ENCODE assay signal across 1 cellular context in genomic region chr11:65988791-65989592, GRCh38.
TF ChIP-seq lines count a peak whose summit lies in the region.

No MANE protein-coding gene starts in this region.

TF ChIP-seq in IMR-90, 13 proteins besides CTCF, POLR2A, EP300 and RAD21:
- TF ChIP-seq, protein P1, sequence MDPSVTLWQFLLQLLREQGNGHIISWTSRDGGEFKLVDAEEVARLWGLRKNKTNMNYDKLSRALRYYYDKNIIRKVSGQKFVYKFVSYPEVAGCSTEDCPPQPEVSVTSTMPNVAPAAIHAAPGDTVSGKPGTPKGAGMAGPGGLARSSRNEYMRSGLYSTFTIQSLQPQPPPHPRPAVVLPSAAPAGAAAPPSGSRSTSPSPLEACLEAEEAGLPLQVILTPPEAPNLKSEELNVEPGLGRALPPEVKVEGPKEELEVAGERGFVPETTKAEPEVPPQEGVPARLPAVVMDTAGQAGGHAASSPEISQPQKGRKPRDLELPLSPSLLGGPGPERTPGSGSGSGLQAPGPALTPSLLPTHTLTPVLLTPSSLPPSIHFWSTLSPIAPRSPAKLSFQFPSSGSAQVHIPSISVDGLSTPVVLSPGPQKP (IDR thresholded peaks at IDR 0.05; ENCODE audit: borderline replicate concordance, low read depth, low read length): no peak
- TF ChIP-seq CEBPB (IDR thresholded peaks at IDR 0.05; ENCODE audit: low read depth, low read length) (no peak), USF2 (IDR thresholded peaks at IDR 0.05; ENCODE audit: low read depth, low read length) (no peak), FOS (IDR thresholded peaks at IDR 0.05; ENCODE audit: low read depth, low read length) (no peak), RCOR1 (IDR thresholded peaks at IDR 0.05; ENCODE audit: insufficient replicate concordance, low read length) (no peak), MAFK (IDR thresholded peaks at IDR 0.05; ENCODE audit: low read depth, low read length) (peak; percentile 41; the same call in 1 of the 2 replicates), MAZ (IDR thresholded peaks at IDR 0.05; ENCODE audit: borderline replicate concordance, low read depth, low read length) (no peak), NFE2L2 (IDR thresholded peaks at IDR 0.05; ENCODE audit: low read depth, low read length) (no peak), CHD1 (IDR thresholded peaks at IDR 0.05; ENCODE audit: low read depth, low read length) (no peak), BHLHE40 (IDR thresholded peaks at IDR 0.05; ENCODE audit: low read depth, low read length) (no peak), RFX5 (IDR thresholded peaks at IDR 0.05; ENCODE audit: low read depth, low read length) (no peak), MXI1 (IDR thresholded peaks at IDR 0.05; ENCODE audit: borderline replicate concordance, low read depth, low read length) (no peak), SMC3 (IDR thresholded peaks at IDR 0.05; ENCODE audit: low read depth, low read length) (peak; percentile 87)
